Comparison of ENCODE assay signal across 1 cellular context in the genomic region with DNA sequence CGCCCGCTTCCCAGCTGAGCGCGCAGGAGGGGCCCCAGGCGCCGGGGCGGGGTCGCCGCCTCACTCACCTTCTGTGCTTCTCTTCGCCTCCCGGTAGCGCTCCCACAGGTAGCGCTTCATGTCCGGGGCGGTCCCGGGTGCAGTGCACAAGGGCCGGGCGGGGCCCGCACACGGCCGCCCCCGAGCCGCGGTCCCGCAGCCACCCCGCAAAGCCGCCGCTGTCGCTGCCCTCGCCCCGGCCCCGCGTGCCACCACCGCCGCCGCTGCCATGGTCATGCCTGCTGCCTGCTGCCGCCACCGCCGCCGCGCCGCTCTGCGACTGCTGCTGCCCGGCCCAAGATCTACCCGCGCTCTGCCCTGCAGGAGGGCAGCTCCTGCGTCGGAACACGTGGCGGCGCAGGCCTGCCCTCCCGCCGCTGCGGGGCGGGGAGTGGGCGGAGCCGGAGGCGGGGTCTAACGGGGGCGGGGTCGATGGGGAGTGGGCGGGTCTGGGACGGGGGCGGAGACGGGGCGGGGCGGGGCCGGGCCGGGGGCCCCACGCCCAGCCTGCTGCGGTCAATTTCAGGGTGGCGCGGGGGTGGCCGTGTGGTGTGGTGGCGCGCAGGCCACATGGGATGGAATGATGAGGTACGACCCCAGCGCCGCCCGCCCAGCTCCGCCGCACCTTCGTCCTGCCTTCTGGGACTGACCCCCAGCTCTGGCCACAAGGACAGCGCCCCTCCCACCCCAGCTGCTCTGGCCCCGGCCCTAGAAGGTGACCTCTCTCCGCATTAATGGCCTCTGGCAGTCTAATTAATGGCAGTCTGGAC.
TF ChIP-seq lines count a peak whose summit lies in the region.

A gene (minus strand): TSS at position 354 of the 809 bp plus-strand sequence. CDS start 78 bp downstream, at position 276.

TF ChIP-seq in GM12878, 131 proteins besides CTCF, POLR2A, EP300 and RAD21 (continued from another document):
- TF ChIP-seq RELA (IDR thresholded peaks at IDR 0.05; ENCODE audit: borderline replicate concordance, partially characterized antibody) = peak; percentile 24
- peak; percentile 97 for TF ChIP-seq LARP7 (IDR thresholded peaks at IDR 0.05)
- TF ChIP-seq, protein P1, sequence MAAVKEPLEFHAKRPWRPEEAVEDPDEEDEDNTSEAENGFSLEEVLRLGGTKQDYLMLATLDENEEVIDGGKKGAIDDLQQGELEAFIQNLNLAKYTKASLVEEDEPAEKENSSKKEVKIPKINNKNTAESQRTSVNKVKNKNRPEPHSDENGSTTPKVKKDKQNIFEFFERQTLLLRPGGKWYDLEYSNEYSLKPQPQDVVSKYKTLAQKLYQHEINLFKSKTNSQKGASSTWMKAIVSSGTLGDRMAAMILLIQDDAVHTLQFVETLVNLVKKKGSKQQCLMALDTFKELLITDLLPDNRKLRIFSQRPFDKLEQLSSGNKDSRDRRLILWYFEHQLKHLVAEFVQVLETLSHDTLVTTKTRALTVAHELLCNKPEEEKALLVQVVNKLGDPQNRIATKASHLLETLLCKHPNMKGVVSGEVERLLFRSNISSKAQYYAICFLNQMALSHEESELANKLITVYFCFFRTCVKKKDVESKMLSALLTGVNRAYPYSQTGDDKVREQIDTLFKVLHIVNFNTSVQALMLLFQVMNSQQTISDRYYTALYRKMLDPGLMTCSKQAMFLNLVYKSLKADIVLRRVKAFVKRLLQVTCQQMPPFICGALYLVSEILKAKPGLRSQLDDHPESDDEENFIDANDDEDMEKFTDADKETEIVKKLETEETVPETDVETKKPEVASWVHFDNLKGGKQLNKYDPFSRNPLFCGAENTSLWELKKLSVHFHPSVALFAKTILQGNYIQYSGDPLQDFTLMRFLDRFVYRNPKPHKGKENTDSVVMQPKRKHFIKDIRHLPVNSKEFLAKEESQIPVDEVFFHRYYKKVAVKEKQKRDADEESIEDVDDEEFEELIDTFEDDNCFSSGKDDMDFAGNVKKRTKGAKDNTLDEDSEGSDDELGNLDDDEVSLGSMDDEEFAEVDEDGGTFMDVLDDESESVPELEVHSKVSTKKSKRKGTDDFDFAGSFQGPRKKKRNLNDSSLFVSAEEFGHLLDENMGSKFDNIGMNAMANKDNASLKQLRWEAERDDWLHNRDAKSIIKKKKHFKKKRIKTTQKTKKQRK (IDR thresholded peaks at IDR 0.05; ENCODE audit: low read depth, low read length) = no peak
- peak; percentile 55 for TF ChIP-seq SP1 (IDR thresholded peaks at IDR 0.05; ENCODE audit: low read depth, low read length)
- TF ChIP-seq TCF3 (IDR thresholded peaks at IDR 0.05; ENCODE audit: borderline replicate concordance, insufficient read depth, low read depth, low read length) = 0 out of 2 replicates have a peak, but pooled peaks have one; percentile 31
- TF ChIP-seq, protein P2, sequence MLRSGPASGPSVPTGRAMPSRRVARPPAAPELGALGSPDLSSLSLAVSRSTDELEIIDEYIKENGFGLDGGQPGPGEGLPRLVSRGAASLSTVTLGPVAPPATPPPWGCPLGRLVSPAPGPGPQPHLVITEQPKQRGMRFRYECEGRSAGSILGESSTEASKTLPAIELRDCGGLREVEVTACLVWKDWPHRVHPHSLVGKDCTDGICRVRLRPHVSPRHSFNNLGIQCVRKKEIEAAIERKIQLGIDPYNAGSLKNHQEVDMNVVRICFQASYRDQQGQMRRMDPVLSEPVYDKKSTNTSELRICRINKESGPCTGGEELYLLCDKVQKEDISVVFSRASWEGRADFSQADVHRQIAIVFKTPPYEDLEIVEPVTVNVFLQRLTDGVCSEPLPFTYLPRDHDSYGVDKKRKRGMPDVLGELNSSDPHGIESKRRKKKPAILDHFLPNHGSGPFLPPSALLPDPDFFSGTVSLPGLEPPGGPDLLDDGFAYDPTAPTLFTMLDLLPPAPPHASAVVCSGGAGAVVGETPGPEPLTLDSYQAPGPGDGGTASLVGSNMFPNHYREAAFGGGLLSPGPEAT (IDR thresholded peaks at IDR 0.05; ENCODE audit: low read depth) = no peak
- TF ChIP-seq HCFC1 (IDR thresholded peaks at IDR 0.05; ENCODE audit: low read length) = no peak; the same call in 1 of the 2 replicates
- TF ChIP-seq, protein P3, sequence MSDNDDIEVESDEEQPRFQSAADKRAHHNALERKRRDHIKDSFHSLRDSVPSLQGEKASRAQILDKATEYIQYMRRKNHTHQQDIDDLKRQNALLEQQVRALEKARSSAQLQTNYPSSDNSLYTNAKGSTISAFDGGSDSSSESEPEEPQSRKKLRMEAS (IDR thresholded peaks at IDR 0.05; ENCODE audit: low read depth, low read length) = peak; percentile 92
- TF ChIP-seq, protein P4, sequence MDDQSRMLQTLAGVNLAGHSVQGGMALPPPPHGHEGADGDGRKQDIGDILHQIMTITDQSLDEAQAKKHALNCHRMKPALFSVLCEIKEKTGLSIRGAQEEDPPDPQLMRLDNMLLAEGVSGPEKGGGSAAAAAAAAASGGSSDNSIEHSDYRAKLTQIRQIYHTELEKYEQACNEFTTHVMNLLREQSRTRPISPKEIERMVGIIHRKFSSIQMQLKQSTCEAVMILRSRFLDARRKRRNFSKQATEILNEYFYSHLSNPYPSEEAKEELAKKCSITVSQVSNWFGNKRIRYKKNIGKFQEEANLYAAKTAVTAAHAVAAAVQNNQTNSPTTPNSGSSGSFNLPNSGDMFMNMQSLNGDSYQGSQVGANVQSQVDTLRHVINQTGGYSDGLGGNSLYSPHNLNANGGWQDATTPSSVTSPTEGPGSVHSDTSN (IDR thresholded peaks at IDR 0.05; ENCODE audit: insufficient replicate concordance, low read depth, low read length) = no peak
- TF ChIP-seq, protein P5, sequence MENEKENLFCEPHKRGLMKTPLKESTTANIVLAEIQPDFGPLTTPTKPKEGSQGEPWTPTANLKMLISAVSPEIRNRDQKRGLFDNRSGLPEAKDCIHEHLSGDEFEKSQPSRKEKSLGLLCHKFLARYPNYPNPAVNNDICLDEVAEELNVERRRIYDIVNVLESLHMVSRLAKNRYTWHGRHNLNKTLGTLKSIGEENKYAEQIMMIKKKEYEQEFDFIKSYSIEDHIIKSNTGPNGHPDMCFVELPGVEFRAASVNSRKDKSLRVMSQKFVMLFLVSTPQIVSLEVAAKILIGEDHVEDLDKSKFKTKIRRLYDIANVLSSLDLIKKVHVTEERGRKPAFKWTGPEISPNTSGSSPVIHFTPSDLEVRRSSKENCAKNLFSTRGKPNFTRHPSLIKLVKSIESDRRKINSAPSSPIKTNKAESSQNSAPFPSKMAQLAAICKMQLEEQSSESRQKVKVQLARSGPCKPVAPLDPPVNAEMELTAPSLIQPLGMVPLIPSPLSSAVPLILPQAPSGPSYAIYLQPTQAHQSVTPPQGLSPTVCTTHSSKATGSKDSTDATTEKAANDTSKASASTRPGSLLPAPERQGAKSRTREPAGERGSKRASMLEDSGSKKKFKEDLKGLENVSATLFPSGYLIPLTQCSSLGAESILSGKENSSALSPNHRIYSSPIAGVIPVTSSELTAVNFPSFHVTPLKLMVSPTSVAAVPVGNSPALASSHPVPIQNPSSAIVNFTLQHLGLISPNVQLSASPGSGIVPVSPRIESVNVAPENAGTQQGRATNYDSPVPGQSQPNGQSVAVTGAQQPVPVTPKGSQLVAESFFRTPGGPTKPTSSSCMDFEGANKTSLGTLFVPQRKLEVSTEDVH (IDR thresholded peaks at IDR 0.05; ENCODE audit: low read depth, partially characterized antibody) = no peak
- peak; percentile 63; the same call in 1 of the 2 replicates for TF ChIP-seq POLR2AphosphoS5 (IDR thresholded peaks at IDR 0.05; ENCODE audit: low read length)
- no peak for TF ChIP-seq PAX8 (IDR thresholded peaks at IDR 0.05)
- TF ChIP-seq, protein P6, sequence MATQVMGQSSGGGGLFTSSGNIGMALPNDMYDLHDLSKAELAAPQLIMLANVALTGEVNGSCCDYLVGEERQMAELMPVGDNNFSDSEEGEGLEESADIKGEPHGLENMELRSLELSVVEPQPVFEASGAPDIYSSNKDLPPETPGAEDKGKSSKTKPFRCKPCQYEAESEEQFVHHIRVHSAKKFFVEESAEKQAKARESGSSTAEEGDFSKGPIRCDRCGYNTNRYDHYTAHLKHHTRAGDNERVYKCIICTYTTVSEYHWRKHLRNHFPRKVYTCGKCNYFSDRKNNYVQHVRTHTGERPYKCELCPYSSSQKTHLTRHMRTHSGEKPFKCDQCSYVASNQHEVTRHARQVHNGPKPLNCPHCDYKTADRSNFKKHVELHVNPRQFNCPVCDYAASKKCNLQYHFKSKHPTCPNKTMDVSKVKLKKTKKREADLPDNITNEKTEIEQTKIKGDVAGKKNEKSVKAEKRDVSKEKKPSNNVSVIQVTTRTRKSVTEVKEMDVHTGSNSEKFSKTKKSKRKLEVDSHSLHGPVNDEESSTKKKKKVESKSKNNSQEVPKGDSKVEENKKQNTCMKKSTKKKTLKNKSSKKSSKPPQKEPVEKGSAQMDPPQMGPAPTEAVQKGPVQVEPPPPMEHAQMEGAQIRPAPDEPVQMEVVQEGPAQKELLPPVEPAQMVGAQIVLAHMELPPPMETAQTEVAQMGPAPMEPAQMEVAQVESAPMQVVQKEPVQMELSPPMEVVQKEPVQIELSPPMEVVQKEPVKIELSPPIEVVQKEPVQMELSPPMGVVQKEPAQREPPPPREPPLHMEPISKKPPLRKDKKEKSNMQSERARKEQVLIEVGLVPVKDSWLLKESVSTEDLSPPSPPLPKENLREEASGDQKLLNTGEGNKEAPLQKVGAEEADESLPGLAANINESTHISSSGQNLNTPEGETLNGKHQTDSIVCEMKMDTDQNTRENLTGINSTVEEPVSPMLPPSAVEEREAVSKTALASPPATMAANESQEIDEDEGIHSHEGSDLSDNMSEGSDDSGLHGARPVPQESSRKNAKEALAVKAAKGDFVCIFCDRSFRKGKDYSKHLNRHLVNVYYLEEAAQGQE (IDR thresholded peaks at IDR 0.05; ENCODE audit: low read depth, low read length) = no peak
- TF ChIP-seq HDAC6 (IDR thresholded peaks at IDR 0.05; ENCODE audit: unreplicated experiment) = no peak
- no peak for TF ChIP-seq CBX3 (IDR thresholded peaks at IDR 0.05; ENCODE audit: borderline replicate concordance, low read depth)
- 0 out of 2 replicates have a peak, but pooled peaks have one; percentile 14 for TF ChIP-seq NRF1 (conservative IDR thresholded peaks at IDR 0.05; ENCODE audit: low read depth, low read length)
- TF ChIP-seq RBBP5 (conservative IDR thresholded peaks at IDR 0.05) = no peak
- TF ChIP-seq MXI1 (IDR thresholded peaks at IDR 0.05; ENCODE audit: low read depth, low read length) = peak; percentile 94
- peak; percentile 61 for TF ChIP-seq RUNX3 (IDR thresholded peaks at IDR 0.05; ENCODE audit: low read length)
- TF ChIP-seq, protein P7, sequence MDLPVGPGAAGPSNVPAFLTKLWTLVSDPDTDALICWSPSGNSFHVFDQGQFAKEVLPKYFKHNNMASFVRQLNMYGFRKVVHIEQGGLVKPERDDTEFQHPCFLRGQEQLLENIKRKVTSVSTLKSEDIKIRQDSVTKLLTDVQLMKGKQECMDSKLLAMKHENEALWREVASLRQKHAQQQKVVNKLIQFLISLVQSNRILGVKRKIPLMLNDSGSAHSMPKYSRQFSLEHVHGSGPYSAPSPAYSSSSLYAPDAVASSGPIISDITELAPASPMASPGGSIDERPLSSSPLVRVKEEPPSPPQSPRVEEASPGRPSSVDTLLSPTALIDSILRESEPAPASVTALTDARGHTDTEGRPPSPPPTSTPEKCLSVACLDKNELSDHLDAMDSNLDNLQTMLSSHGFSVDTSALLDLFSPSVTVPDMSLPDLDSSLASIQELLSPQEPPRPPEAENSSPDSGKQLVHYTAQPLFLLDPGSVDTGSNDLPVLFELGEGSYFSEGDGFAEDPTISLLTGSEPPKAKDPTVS (IDR thresholded peaks at IDR 0.05; ENCODE audit: low read depth, low read length) = no peak
- TF ChIP-seq BHLHE40 (IDR thresholded peaks at IDR 0.05; ENCODE audit: borderline replicate concordance in 1 of 2, low read depth in 2 of 2, low read length in 1 of 2) = peak; percentile 22 to 82; a peak in 3 of 4 replicates
- TF ChIP-seq KLF5 (IDR thresholded peaks at IDR 0.05; ENCODE audit: partially characterized antibody) = no peak
- peak; percentile 67 for TF ChIP-seq ZNF217 (IDR thresholded peaks at IDR 0.05)
- no peak for TF ChIP-seq CBX5 (IDR thresholded peaks at IDR 0.05; ENCODE audit: low read depth)
- peak; percentile 77; the same call in 1 of the 2 replicates for TF ChIP-seq ZSCAN29 (IDR thresholded peaks at IDR 0.05)
- peak; percentile 93; the same call in 1 of the 2 replicates for TF ChIP-seq RB1 (IDR thresholded peaks at IDR 0.05; ENCODE audit: borderline replicate concordance)
- no peak for TF ChIP-seq SUPT20H (IDR thresholded peaks at IDR 0.05; ENCODE audit: borderline replicate concordance, control insufficient read depth, low read depth, low read length)
- peak; percentile 40; the same call in 1 of the 2 replicates for TF ChIP-seq TAF1 (IDR thresholded peaks at IDR 0.05; ENCODE audit: borderline replicate concordance, low read depth, low read length)
- TF ChIP-seq, protein P8, sequence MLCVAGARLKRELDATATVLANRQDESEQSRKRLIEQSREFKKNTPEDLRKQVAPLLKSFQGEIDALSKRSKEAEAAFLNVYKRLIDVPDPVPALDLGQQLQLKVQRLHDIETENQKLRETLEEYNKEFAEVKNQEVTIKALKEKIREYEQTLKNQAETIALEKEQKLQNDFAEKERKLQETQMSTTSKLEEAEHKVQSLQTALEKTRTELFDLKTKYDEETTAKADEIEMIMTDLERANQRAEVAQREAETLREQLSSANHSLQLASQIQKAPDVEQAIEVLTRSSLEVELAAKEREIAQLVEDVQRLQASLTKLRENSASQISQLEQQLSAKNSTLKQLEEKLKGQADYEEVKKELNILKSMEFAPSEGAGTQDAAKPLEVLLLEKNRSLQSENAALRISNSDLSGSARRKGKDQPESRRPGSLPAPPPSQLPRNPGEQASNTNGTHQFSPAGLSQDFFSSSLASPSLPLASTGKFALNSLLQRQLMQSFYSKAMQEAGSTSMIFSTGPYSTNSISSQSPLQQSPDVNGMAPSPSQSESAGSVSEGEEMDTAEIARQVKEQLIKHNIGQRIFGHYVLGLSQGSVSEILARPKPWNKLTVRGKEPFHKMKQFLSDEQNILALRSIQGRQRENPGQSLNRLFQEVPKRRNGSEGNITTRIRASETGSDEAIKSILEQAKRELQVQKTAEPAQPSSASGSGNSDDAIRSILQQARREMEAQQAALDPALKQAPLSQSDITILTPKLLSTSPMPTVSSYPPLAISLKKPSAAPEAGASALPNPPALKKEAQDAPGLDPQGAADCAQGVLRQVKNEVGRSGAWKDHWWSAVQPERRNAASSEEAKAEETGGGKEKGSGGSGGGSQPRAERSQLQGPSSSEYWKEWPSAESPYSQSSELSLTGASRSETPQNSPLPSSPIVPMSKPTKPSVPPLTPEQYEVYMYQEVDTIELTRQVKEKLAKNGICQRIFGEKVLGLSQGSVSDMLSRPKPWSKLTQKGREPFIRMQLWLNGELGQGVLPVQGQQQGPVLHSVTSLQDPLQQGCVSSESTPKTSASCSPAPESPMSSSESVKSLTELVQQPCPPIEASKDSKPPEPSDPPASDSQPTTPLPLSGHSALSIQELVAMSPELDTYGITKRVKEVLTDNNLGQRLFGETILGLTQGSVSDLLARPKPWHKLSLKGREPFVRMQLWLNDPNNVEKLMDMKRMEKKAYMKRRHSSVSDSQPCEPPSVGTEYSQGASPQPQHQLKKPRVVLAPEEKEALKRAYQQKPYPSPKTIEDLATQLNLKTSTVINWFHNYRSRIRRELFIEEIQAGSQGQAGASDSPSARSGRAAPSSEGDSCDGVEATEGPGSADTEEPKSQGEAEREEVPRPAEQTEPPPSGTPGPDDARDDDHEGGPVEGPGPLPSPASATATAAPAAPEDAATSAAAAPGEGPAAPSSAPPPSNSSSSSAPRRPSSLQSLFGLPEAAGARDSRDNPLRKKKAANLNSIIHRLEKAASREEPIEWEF (IDR thresholded peaks at IDR 0.05; ENCODE audit: insufficient replicate concordance, low read depth, low read length) = no peak
